ENCODE assay signal across 5 cellular contexts in genomic region chr9:120804784-120805363, GRCh38. TPM values are rescaled to one million over a fixed set of nuclear protein-coding genes. Genes with fewer than 3 reads are reported as not detected.
A peak's percentile ranks its signal among the peaks of the same experiment; 100 is the strongest.
DNase-seq lines count a peak whose midpoint lies in the region; ATAC-seq, FAIRE-seq and TF ChIP-seq lines count a peak whose summit lies in the region.
"Not testable (repeated sequence)": the region's sequence is repeated elsewhere in the genome, so short reads cannot be mapped to it uniquely, and the experiment has no call there.

No MANE protein-coding gene starts in this region.

- in situ Hi-C loops in K562 (cut with MboI), result loop anchor here (5.0 kb wide), 1 partner anchor 67 kb away; no protein-coding TSS in a partner anchor

- TF ChIP-seq CTCF in HCT116 (IDR thresholded peaks at IDR 0.05 in 2 of 3, conservative IDR thresholded peaks at IDR 0.05 in 1 of 3; ENCODE audit: borderline replicate concordance in 1 of 3, insufficient read depth in 1 of 3, low read depth in 2 of 3, low read length in 2 of 3); HEK293 (tag by site-specific recombination; IDR thresholded peaks at IDR 0.05); K562 (IDR thresholded peaks at IDR 0.05 in 2 of 3, conservative IDR thresholded peaks at IDR 0.05 in 1 of 3; ENCODE audit: insufficient read depth in 2 of 3, low read depth in 1 of 3, low read length in 3 of 3): not testable (repeated sequence)

- H3K9ac ChIP-seq in HCT116 (ENCODE audit: low read length); K562 (ENCODE audit: insufficient read depth in 1 of 2, low read depth in 2 of 2, low read length in 2 of 2): not testable (repeated sequence)

- POLR2A ChIA-PET in HCT116 (lab: Charles Lee); HEK293 (lab: Yijun Ruan, JAX); K562 (lab: Yijun Ruan, JAX): not testable (repeated sequence)

- intact Hi-C loops in HCT116 (cut with micrococcal nuclease), result not testable (repeated sequence)
- intact Hi-C loops in K562 (cut with micrococcal nuclease), result loop anchor here (5.0 kb wide), 1 partner anchor 37 kb away; the partner anchor contains the start of gene PSMD5

- H3K9me1 ChIP-seq in K562 (ENCODE audit: control insufficient read depth, insufficient read depth, low read length), result not testable (repeated sequence)

- H3K36me3 ChIP-seq in HCT116 (ENCODE audit: control insufficient read depth in 1 of 2, insufficient read depth in 2 of 2, low read length in 2 of 2); HEK293 (ENCODE audit: control insufficient read depth in 2 of 2, insufficient read depth in 1 of 2, low read length in 2 of 2): not testable (repeated sequence)
- H3K36me3 ChIP-seq in K562 (ENCODE audit: control insufficient read depth, insufficient read depth, low read length), result peaks cover 25% of the 10 kb centered on the region; the same call in 2 of the 3 replicates

- ATAC-seq in HCT116, K562: not testable (repeated sequence)

- not testable (repeated sequence) for H3K4me1 ChIP-seq in HCT116 (ENCODE audit: control insufficient read depth in 1 of 2, insufficient read depth in 2 of 2, low read length in 2 of 2); HEK293 (ENCODE audit: control insufficient read depth, insufficient read depth, low read length); K562 (replicated peaks in 1 of 2; ENCODE audit: control insufficient read depth in 2 of 2, insufficient read depth in 2 of 2, low read length in 2 of 2)

- not testable (repeated sequence) for BruUV-seq in HCT116 (replicated peaks; lab: Mats Ljungman, UMichigan); K562 (replicated peaks; lab: Mats Ljungman, UMichigan)

- FAIRE-seq in H54 (lab: Jason Lieb, UNC), result peak; percentile 79
- not testable (repeated sequence) for FAIRE-seq in K562 (lab: Jason Lieb, UNC)

- H3K4me2 ChIP-seq in HCT116 (ENCODE audit: low read length); K562 (ENCODE audit: insufficient read depth, low read length): not testable (repeated sequence)

- not testable (repeated sequence) for TF ChIP-seq RAD21 in HCT116 (IDR thresholded peaks at IDR 0.05; ENCODE audit: low read depth); K562 (CRISPR knock-in tag; conservative IDR thresholded peaks at IDR 0.05 in 1 of 2, IDR thresholded peaks at IDR 0.05 in 1 of 2)

- H3K9me3 ChIP-seq in HCT116 (ENCODE audit: control insufficient read depth in 1 of 2, insufficient read depth in 1 of 2, low read depth in 1 of 2, low read length in 2 of 2); HEK293 (ENCODE audit: control insufficient read depth, insufficient read depth, low read depth, low read length): not testable (repeated sequence)
- H3K9me3 ChIP-seq in K562 (replicated peaks; ENCODE audit: control insufficient read depth, insufficient read depth, low read depth, low read length), result peaks cover 31% of the 10 kb centered on the region

- not testable (repeated sequence) for H3K4me3 ChIP-seq in HCT116 (replicated peaks in 1 of 2; ENCODE audit: low read depth in 1 of 2, low read length in 2 of 2); HEK293 (ENCODE audit: low read depth, low read length); K562

- not testable (repeated sequence) for H3K27me3 ChIP-seq in HCT116 (ENCODE audit: insufficient read depth, low read length); K562 (ENCODE audit: control insufficient read depth in 2 of 2, insufficient read depth in 2 of 2, low read length in 2 of 2)

- TF ChIP-seq POLR2A in H54 (IDR thresholded peaks at IDR 0.05; ENCODE audit: low read depth, low read length); HCT116 (IDR thresholded peaks at IDR 0.05; ENCODE audit: borderline replicate concordance, extremely low read depth, insufficient read depth, insufficient read length); K562 (conservative IDR thresholded peaks at IDR 0.05): not testable (repeated sequence)

- CTCF ChIA-PET in HCT116 (lab: Charles Lee); HEK293 (lab: Yijun Ruan, JAX); K562 (lab: Yijun Ruan, JAX; ENCODE audit: low intra/inter-chr PET ratio): not testable (repeated sequence)

- not testable (repeated sequence) for H3K27ac ChIP-seq in HCT116 (ENCODE audit: low read depth, low read length); HEK293 (ENCODE audit: extremely low read depth, low read depth, low read length); K562 (ENCODE audit: extremely low read depth, low read depth, low read length)

- not testable (repeated sequence) for H2AFZ ChIP-seq in HCT116 (ENCODE audit: low read depth, low read length, poor library complexity, severe bottlenecking); K562 (ENCODE audit: low read depth, low read length)

- WGBS in K562 (ENCODE audit: insufficient coverage, low coverage, missing lambda C conversion rate), result 29% methylated on average over 3 of the region's 3 CpGs

- H4K20me1 ChIP-seq in HCT116 (ENCODE audit: insufficient read depth); K562 (replicated peaks; ENCODE audit: control insufficient read depth, insufficient read depth, low read length): not testable (repeated sequence)

- peak; percentile 14; the same call in 1 of the 2 replicates for TF ChIP-seq EP300 in K562 (IDR thresholded peaks at IDR 0.05; ENCODE audit: low read length)

- RAD21 ChIA-PET in HCT116 (lab: Charles Lee; ENCODE audit: low non-redundant PET in 1 of 2, low total read pairs in 2 of 2, uncharacterized antibody in 2 of 2, unreplicated experiment in 2 of 2), result not testable (repeated sequence)

- H3K9me2 ChIP-seq in HCT116 (ENCODE audit: insufficient read depth), result not testable (repeated sequence)

- DNase-seq in H54 (ENCODE audit: insufficient read length, low spot score); HCT116 (ENCODE audit: low read depth, low spot score): not testable (repeated sequence)
- DNase-seq in SK-N-DZ (ENCODE audit: low spot score), result peak; percentile 5
- DNase-seq in K562 (ENCODE audit: extremely low read depth in 1 of 4, low spot score in 3 of 4), result peak in 1 of 4 experiments; percentile 62

- H3K79me2 ChIP-seq in HCT116 (ENCODE audit: insufficient read depth, low read length); K562 (ENCODE audit: control insufficient read depth, insufficient read depth, low read length): not testable (repeated sequence)

TF ChIP-seq in K562, 482 proteins besides CTCF, POLR2A, EP300 and RAD21 (continues in another document):
- TF ChIP-seq XRCC3 (IDR thresholded peaks at IDR 0.05), result peak; percentile 69; the same call in 1 of the 2 replicates
- peak; percentile 47; the same call in 1 of the 2 replicates for TF ChIP-seq NCOR1 (IDR thresholded peaks at IDR 0.05)

RNA-seq across cellular contexts. Expression of gene FBXW2, which starts 11.7 kb away (rescaled TPM):
- total RNA-seq in HCT116 (2021; ENCODE audit: unreplicated experiment) (59.6 TPM), K562 (2014; rRNA removed) (24.5 and 26.8 TPM in 2 replicates), K562 (2014; rRNA removed; fragmentation: Illumina TruSeq; extraction: Trizol) (31.3 and 35.6 TPM in 2 replicates), K562 (2015; rRNA removed; fragmentation: Illumina TruSeq; extraction: Trizol) (27.6 and 28.1 TPM in 2 replicates), K562 (2021) (46.7 and 50.0 TPM in 2 replicates)
- 19.1 and 23.2 TPM in 2 replicates for polyA plus RNA-seq in HCT116 (2012)
- 20.2 and 31.9 TPM in 2 replicates for polyA plus RNA-seq in SK-N-DZ (2014; cell fraction: cytosol; rRNA removed)
- polyA plus RNA-seq in SK-N-DZ (2014; cell fraction: nucleus; rRNA removed), result 16.1 and 27.5 TPM in 2 replicates
- total RNA-seq in K562 (2011; cell fraction: chromatin; rRNA removed; ENCODE audit: low replicate concordance), result 68.9 and 132 TPM in 2 replicates
- 44.0 and 45.8 TPM in 2 replicates for total RNA-seq in K562 (2011; cell fraction: nucleolus; rRNA removed)
- 87.5 and 126 TPM in 2 replicates for total RNA-seq in K562 (2011; cell fraction: nucleoplasm; rRNA removed)
- polyA plus RNA-seq in K562 (2011; rRNA removed) (50.2 and 57.8 TPM in 2 replicates), K562 (2014; fragmentation: Illumina TruSeq; extraction: Trizol) (28.0 and 29.9 TPM in 2 replicates), K562 (2014; fragmentation: Nextera tagmentation; extraction: Ambion mirVana) (1 to 10 TPM; 2.5 to 2.9 TPM), K562 (2014; rRNA removed) (40.6 and 46.9 TPM in 2 replicates)
- 24.2 and 45.4 TPM in 2 replicates for polyA plus RNA-seq in K562 (2011; cell fraction: cytosol; rRNA removed)
- polyA plus RNA-seq in K562 (2011; cell fraction: nucleus; rRNA removed), result 52.8 and 54.2 TPM in 2 replicates
- polyA plus RNA-seq in K562 (2012), result 14.4 and 22.9 TPM in 2 replicates
- 72.2 and 86.8 TPM in 2 replicates for polyA minus RNA-seq in K562 (2011; rRNA and poly(A)+ RNA removed)
- 17.1 and 20.9 TPM in 2 replicates for polyA minus RNA-seq in K562 (2011; cell fraction: cytosol; rRNA and poly(A)+ RNA removed)
- 35.3 and 73.3 TPM in 2 replicates for polyA minus RNA-seq in K562 (2011; cell fraction: nucleus; rRNA and poly(A)+ RNA removed)

RNA-seq across cellular contexts. Expression of gene PSMD5, which starts 37.8 kb away (rescaled TPM):
- total RNA-seq in HCT116 (2021; ENCODE audit: unreplicated experiment) (64.3 TPM), K562 (2014; rRNA removed) (51.0 and 55.3 TPM in 2 replicates), K562 (2014; rRNA removed; fragmentation: Illumina TruSeq; extraction: Trizol) (76.3 and 83.0 TPM in 2 replicates), K562 (2015; rRNA removed; fragmentation: Illumina TruSeq; extraction: Trizol) (65.1 and 72.5 TPM in 2 replicates), K562 (2021) (136 and 148 TPM in 2 replicates)
- polyA plus RNA-seq in HCT116 (2012), result 24.4 and 31.4 TPM in 2 replicates
- polyA plus RNA-seq in SK-N-DZ (2014; cell fraction: cytosol; rRNA removed), result 9.0 and 10.6 TPM in 2 replicates
- 6.4 and 7.2 TPM in 2 replicates for polyA plus RNA-seq in SK-N-DZ (2014; cell fraction: nucleus; rRNA removed)
- total RNA-seq in K562 (2011; cell fraction: chromatin; rRNA removed; ENCODE audit: low replicate concordance), result 59.3 and 197 TPM in 2 replicates
- total RNA-seq in K562 (2011; cell fraction: nucleolus; rRNA removed), result 30.2 and 45.4 TPM in 2 replicates
- 90.6 and 121 TPM in 2 replicates for total RNA-seq in K562 (2011; cell fraction: nucleoplasm; rRNA removed)
- polyA plus RNA-seq in K562 (2011; rRNA removed) (107 and 148 TPM in 2 replicates), K562 (2014; fragmentation: Illumina TruSeq; extraction: Trizol) (90.1 and 114 TPM in 2 replicates), K562 (2014; fragmentation: Nextera tagmentation; extraction: Ambion mirVana) (10 to 100 TPM; 46.4 to 60.9 TPM), K562 (2014; rRNA removed) (89.4 and 95.6 TPM in 2 replicates)
- 39.0 and 70.9 TPM in 2 replicates for polyA plus RNA-seq in K562 (2011; cell fraction: cytosol; rRNA removed)
- polyA plus RNA-seq in K562 (2011; cell fraction: nucleus; rRNA removed), result 34.5 and 37.0 TPM in 2 replicates
- 54.7 and 61.5 TPM in 2 replicates for polyA plus RNA-seq in K562 (2012)
- 115 and 116 TPM in 2 replicates for polyA minus RNA-seq in K562 (2011; rRNA and poly(A)+ RNA removed)
- 48.7 and 58.2 TPM in 2 replicates for polyA minus RNA-seq in K562 (2011; cell fraction: cytosol; rRNA and poly(A)+ RNA removed)
- 28.4 and 53.9 TPM in 2 replicates for polyA minus RNA-seq in K562 (2011; cell fraction: nucleus; rRNA and poly(A)+ RNA removed)
